In the genomic region with DNA sequence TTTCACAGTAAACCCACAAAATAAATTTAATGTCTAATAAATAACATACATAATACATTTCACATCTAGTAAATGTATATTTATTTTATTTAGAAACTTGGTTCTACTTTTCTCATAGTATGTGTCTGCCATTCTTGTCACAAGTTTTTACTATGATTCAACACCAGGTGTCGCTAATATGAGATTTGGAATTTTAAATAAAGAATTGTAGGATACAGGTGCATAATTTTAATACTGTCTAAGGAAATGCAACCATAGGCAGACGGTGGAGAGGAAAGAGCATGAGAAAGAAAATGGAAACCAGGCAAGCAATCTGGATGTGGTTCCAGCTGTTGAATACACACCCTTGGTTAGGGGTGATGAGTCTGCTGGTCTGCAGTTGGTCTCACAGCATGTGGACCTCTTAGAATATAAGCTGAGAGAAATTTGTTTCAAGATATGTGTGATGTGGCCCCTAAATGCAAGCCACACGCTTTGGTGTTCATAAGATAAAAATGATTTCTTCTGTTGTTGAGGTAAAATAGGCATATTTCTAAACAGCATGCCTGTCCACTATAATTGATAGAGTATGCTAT, we compare ENCODE assay signal across 2 cellular contexts.
TF ChIP-seq lines count a peak whose summit lies in the region.

No MANE protein-coding gene starts in this region.

TF ChIP-seq in IMR-90, 13 proteins besides CTCF, POLR2A, EP300 and RAD21:
- no peak for TF ChIP-seq MXI1 (IDR thresholded peaks at IDR 0.05; ENCODE audit: borderline replicate concordance, low read depth, low read length)
- TF ChIP-seq SMC3 (IDR thresholded peaks at IDR 0.05; ENCODE audit: low read depth, low read length) = peak; percentile 61; the same call in 1 of the 2 replicates

TF ChIP-seq in HepG2, 621 proteins besides CTCF, POLR2A, EP300 and RAD21:
- TF ChIP-seq SMC3 (IDR thresholded peaks at IDR 0.05; ENCODE audit: low read length) (peak; percentile 10; the same call in 1 of the 2 replicates), ZNF788 (CRISPR knock-in tag; IDR thresholded peaks at IDR 0.05; ENCODE audit: borderline replicate concordance) (no peak), STAG1 (CRISPR knock-in tag; IDR thresholded peaks at IDR 0.05) (peak; percentile 3; the same call in 1 of the 2 replicates)
